Comparison of ENCODE assay signal across 2 cellular contexts in genomic region chr9:129763235-129763917, GRCh38.
TF ChIP-seq lines count a peak whose summit lies in the region.

No MANE protein-coding gene starts in this region.

TF ChIP-seq in GM23338, 12 proteins besides CTCF, POLR2A, EP300 and RAD21:
- TF ChIP-seq STAT1 (IDR thresholded peaks at IDR 0.05; ENCODE audit: unreplicated experiment) (no peak), EZH2phosphoT487 (IDR thresholded peaks at IDR 0.05; ENCODE audit: unreplicated experiment) (no peak), CREB1 (CRISPR knock-in tag; IDR thresholded peaks at IDR 0.05; ENCODE audit: low read depth) (no peak)

TF ChIP-seq in K562, 482 proteins besides CTCF, POLR2A, EP300 and RAD21:
- TF ChIP-seq MAFG (tag; conservative IDR thresholded peaks at IDR 0.05) (0 out of 2 replicates have a peak, but pooled peaks have one; percentile 16), ZBTB2 (IDR thresholded peaks at IDR 0.05) (no peak), ZNF592 (IDR thresholded peaks at IDR 0.05) (no peak), ZNF316 (IDR thresholded peaks at IDR 0.05) (peak; percentile 55), C11orf30 (IDR thresholded peaks at IDR 0.05; ENCODE audit: low read depth) (peak; percentile 50; the same call in 1 of the 2 replicates), CEBPB (tag; IDR thresholded peaks at IDR 0.05) (peak; percentile 52)
